Comparison of ENCODE assay signal across 8 cellular contexts in the genomic region with DNA sequence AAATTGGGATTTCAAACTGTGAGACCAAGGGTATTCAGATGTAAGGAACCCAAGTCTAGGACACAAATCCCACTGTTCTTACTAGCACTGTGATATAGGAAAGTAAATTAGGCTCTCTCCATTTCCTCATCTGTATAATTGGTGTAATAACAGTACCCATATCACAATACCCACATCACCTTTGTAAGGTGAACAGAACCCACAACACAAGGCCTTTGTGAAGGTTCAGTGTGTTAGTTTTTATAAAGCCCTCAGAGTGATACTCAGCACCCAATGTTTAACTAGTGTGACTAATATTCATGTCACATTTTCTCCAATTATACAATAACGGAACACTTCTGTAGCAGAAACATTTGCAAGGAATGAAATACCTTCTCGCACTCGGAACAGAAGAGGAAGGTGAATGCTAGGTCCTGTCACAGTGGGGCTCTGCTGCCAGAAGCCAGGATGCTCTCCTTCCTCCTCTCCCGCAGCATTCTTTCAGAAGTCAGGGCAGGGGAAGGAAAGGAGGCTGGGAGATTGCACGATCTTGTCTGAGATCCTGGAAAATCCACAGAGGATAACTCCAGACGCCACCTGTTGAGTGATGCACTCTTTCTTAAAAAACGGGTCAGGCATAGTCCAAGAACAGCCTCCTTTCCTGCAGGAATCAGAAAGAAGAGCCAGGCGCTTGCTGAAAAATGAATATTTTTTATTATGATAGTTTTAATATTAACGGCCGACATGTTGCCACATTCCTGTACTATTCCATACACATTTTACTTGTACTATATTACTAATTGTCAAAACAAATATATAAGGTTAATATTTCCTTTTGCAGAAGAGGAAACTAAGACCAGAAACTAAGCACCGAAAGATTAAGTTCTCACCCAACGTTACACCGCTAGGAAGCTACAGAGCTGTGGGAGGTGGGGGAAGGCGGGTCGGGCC. TPM values are rescaled to one million over a fixed set of nuclear protein-coding genes. Genes with fewer than 3 reads are reported as not detected.
DNase-seq lines count a peak whose midpoint lies in the region; ATAC-seq and TF ChIP-seq lines count a peak whose summit lies in the region.

No MANE protein-coding gene starts in this region.

- peak overlapping the region; percentile 90 for H3K27ac Mint-ChIP-seq in activated CD8-positive, alpha-beta memory T cell treated with anti-CD3 and anti-CD28 coated beads, Interleukin-2, amount 10 ng/mL, durations not matched to agents 7 days and 5 days

- no peak overlapping the region for H2BK5ac ChIP-seq in neuronal stem cell (ENCODE audit: low read length)

- WGBS in neuronal stem cell (ENCODE audit: extremely low coverage in 2 of 2, insufficient read length in 2 of 2, insufficient replicate concordance in 1 of 2), 2 donors: no CpG with 5 or more reads among the region's 15 CpGs

- H3K36me3 ChIP-seq in SJSA1: peaks cover 41% of the 10 kb centered on the region
- H3K36me3 ChIP-seq in neuronal stem cell (replicated peaks in 1 of 2; ENCODE audit: control insufficient read depth in 2 of 2, insufficient read depth in 2 of 2, low read length in 2 of 2): peaks cover 11 to 45% of the 10 kb centered on the region in 2 donors

- peak overlapping the region; percentile 97 for H2AFZ ChIP-seq in neuronal stem cell (ENCODE audit: low read length)

- peaks cover 40% of the 10 kb centered on the region for H3K36me3 Mint-ChIP-seq in activated CD8-positive, alpha-beta memory T cell treated with anti-CD3 and anti-CD28 coated beads, Interleukin-2, amount 10 ng/mL, durations not matched to agents 7 days and 5 days

- DNase-seq in activated CD8-positive, alpha-beta memory T cell treated with anti-CD3 and anti-CD28 coated beads, Interleukin-2, amount 10 ng/mL, durations not matched to agents 7 days and 5 days: no peak
- DNase-seq in activated CD8-positive, alpha-beta memory T cell treated with anti-CD3 and anti-CD28 coated beads for 24 hours: no peak
- DNase-seq in SJSA1 (ENCODE audit: low read depth in 1 of 2, low spot score in 2 of 2) (peak in 1 of 2 experiments; percentile 23), erythroblast (lab: John Stamatoyannopoulos, UW) (peak; percentile 5 to 41), neuronal stem cell (ENCODE audit: low spot score) (no peak), GM13977 (ENCODE audit: low spot score) (no peak)

- no peak overlapping the region for H3K4ac ChIP-seq in neuronal stem cell (ENCODE audit: low read length)

- peak overlapping the region; percentile 91 for H3K4me3 Mint-ChIP-seq in activated CD8-positive, alpha-beta memory T cell treated with anti-CD3 and anti-CD28 coated beads, Interleukin-2, amount 10 ng/mL, durations not matched to agents 7 days and 5 days

- H2AK5ac ChIP-seq in neuronal stem cell (ENCODE audit: low read depth, low read length): no peak overlapping the region

- no peak for ATAC-seq in activated CD8-positive, alpha-beta memory T cell treated with anti-CD3 and anti-CD28 coated beads, Interleukin-2, amount 10 ng/mL, durations not matched to agents 7 days and 5 days
- ATAC-seq in GM21825 (IDR thresholded peaks at IDR 0.05; ENCODE audit: unreplicated experiment) (no peak), HG02870 (IDR thresholded peaks at IDR 0.05; ENCODE audit: unreplicated experiment) (no peak)

- H3K27me3 Mint-ChIP-seq in activated CD8-positive, alpha-beta memory T cell treated with anti-CD3 and anti-CD28 coated beads, Interleukin-2, amount 10 ng/mL, durations not matched to agents 7 days and 5 days: no peaks in the 10 kb centered on the region

- no peak overlapping the region for H3K23ac ChIP-seq in neuronal stem cell (ENCODE audit: low read depth, low read length, poor library complexity)

- peaks cover 4% of the 10 kb centered on the region for H3K4me1 ChIP-seq in SJSA1 (replicated peaks)
- H3K4me1 ChIP-seq in neuronal stem cell (ENCODE audit: control insufficient read depth in 2 of 2, insufficient read depth in 1 of 2, low read depth in 1 of 2, low read length in 2 of 2): peaks cover 1 to 3% of the 10 kb centered on the region in 2 donors

- H3K4me1 Mint-ChIP-seq in activated CD8-positive, alpha-beta memory T cell treated with anti-CD3 and anti-CD28 coated beads, Interleukin-2, amount 10 ng/mL, durations not matched to agents 7 days and 5 days: peaks cover 16% of the 10 kb centered on the region

- in situ Hi-C loops in GM13977 (cut with MboI; ENCODE audit: low pct_unique_long_range_greater_than_20kb, low sequenced_read_pairs, unreplicated experiment): no loop called here

- TF ChIP-seq POLR2A in erythroblast (IDR thresholded peaks at IDR 0.05; ENCODE audit: low read length): no peak

- H2BK12ac ChIP-seq in neuronal stem cell (ENCODE audit: low read length): no peak overlapping the region

- peak overlapping the region; percentile 4 for H3K18ac ChIP-seq in neuronal stem cell (ENCODE audit: low read length)

- H3K79me1 ChIP-seq in neuronal stem cell (ENCODE audit: low read depth, low read length): no peaks in the 10 kb centered on the region

- TF ChIP-seq CTCF in GM13977 (IDR thresholded peaks at IDR 0.05; ENCODE audit: extremely low read depth, insufficient read depth, missing control alignments): no peak

- no peak overlapping the region for H2BK15ac ChIP-seq in neuronal stem cell (ENCODE audit: low read length)

- peak overlapping the region; percentile 63 for H3K4me2 ChIP-seq in neuronal stem cell (ENCODE audit: insufficient read depth, low read length, poor library complexity, severe bottlenecking)

- peak overlapping the region; percentile 57 for H3K4me3 ChIP-seq in SJSA1
- H3K4me3 ChIP-seq in neuronal stem cell (ENCODE audit: low read length in 2 of 2): peak overlapping the region; percentile 86 to 87

- H3K9me3 ChIP-seq in SJSA1 (replicated peaks): peaks cover 3% of the 10 kb centered on the region; the same call in 1 of the 2 replicates
- peaks cover 0 to 19% of the 10 kb centered on the region in 2 donors for H3K9me3 ChIP-seq in neuronal stem cell (replicated peaks in 1 of 2; ENCODE audit: control insufficient read depth in 2 of 2, insufficient read depth in 1 of 2, low read depth in 1 of 2, low read length in 2 of 2)

- H3K9ac ChIP-seq in neuronal stem cell (ENCODE audit: low read depth, low read length, poor library complexity): peak overlapping the region; percentile 83

- H3K27me3 ChIP-seq in SJSA1 (replicated peaks): no peaks in the 10 kb centered on the region
- no peaks in the 10 kb centered on the region for H3K27me3 ChIP-seq in neuronal stem cell (ENCODE audit: control insufficient read depth in 3 of 3, insufficient read depth in 3 of 3, low read depth in 1 of 3, low read length in 3 of 3)

- no peak overlapping the region for H2BK120ac ChIP-seq in neuronal stem cell (ENCODE audit: low read depth, low read length)

- peaks cover 6% of the 10 kb centered on the region for H3K9me3 Mint-ChIP-seq in activated CD8-positive, alpha-beta memory T cell treated with anti-CD3 and anti-CD28 coated beads, Interleukin-2, amount 10 ng/mL, durations not matched to agents 7 days and 5 days (ENCODE audit: low read depth)

- no peak overlapping the region for H4K8ac ChIP-seq in neuronal stem cell (ENCODE audit: low read depth, low read length)

- CTCF ChIA-PET in activated CD8-positive, alpha-beta memory T cell treated with anti-CD3 and anti-CD28 coated beads, Interleukin-2, amount 10 ng/mL, durations not matched to agents 7 days and 5 days (lab: Charles Lee): interaction anchor here (1.0 to 1.7 kb wide), 7 partner anchors 12 to 415 kb away, joined by 3 to 18 read pairs (median 3); a partner anchor contains a TSS

- no peak overlapping the region for H4K91ac ChIP-seq in neuronal stem cell (ENCODE audit: low read depth, low read length, poor library complexity)

- no peak overlapping the region for H3K14ac ChIP-seq in neuronal stem cell (ENCODE audit: low read length)

- H3K27ac ChIP-seq in SJSA1 (peak overlapping the region; percentile 61), neuronal stem cell (replicated peaks; ENCODE audit: low read length) (no peak overlapping the region)

RNA-seq across cellular contexts. Expression of a gene that starts 0.8 kb away (rescaled TPM):
- 10 to 100 TPM; 17.1 to 17.9 TPM for total RNA-seq in activated CD8-positive, alpha-beta memory T cell treated with anti-CD3 and anti-CD28 coated beads, Interleukin-2, amount 10 ng/mL, durations not matched to agents 7 days and 5 days
- 13.7 and 21.1 TPM in 2 replicates for total RNA-seq in SJSA1 (2014; rRNA removed; shearing (Covaris generic))
- polyA plus RNA-seq in neuronal stem cell (2013, experiment 1 of 2): 8.3 TPM
- 8.7 TPM for polyA plus RNA-seq in neuronal stem cell (2013, experiment 2 of 2)

RNA-seq across cellular contexts. Expression of a gene that starts 16.7 kb away (rescaled TPM):
- 1 to 10 TPM; 2.1 to 2.5 TPM for total RNA-seq in activated CD8-positive, alpha-beta memory T cell treated with anti-CD3 and anti-CD28 coated beads, Interleukin-2, amount 10 ng/mL, durations not matched to agents 7 days and 5 days
- 2.0 and 5.4 TPM in 2 replicates for total RNA-seq in SJSA1 (2014; rRNA removed; shearing (Covaris generic))
- polyA plus RNA-seq in neuronal stem cell (2013, experiment 1 of 2): 2.0 TPM
- 1.8 TPM for polyA plus RNA-seq in neuronal stem cell (2013, experiment 2 of 2)

RNA-seq across cellular contexts. Expression of a gene that starts 49.7 kb away (rescaled TPM):
- total RNA-seq in activated CD8-positive, alpha-beta memory T cell treated with anti-CD3 and anti-CD28 coated beads, Interleukin-2, amount 10 ng/mL, durations not matched to agents 7 days and 5 days: 1 to 10 TPM; 7.1 to 7.3 TPM
- total RNA-seq in SJSA1 (2014; rRNA removed; shearing (Covaris generic)): 6.1 and 11.2 TPM in 2 replicates
- 5.5 TPM for polyA plus RNA-seq in neuronal stem cell (2013, experiment 1 of 2)
- 5.3 TPM for polyA plus RNA-seq in neuronal stem cell (2013, experiment 2 of 2)

RNA-seq across cellular contexts. Expression of a gene that starts 50.6 kb away (rescaled TPM):
- 1 to 10 TPM in 1 of 2 experiments, under 1 TPM in 1; 0.89 to 1.7 TPM for total RNA-seq in activated CD8-positive, alpha-beta memory T cell treated with anti-CD3 and anti-CD28 coated beads, Interleukin-2, amount 10 ng/mL, durations not matched to agents 7 days and 5 days
- 1.1 and 1.5 TPM in 2 replicates for total RNA-seq in SJSA1 (2014; rRNA removed; shearing (Covaris generic))
- 6.1 TPM for polyA plus RNA-seq in neuronal stem cell (2013, experiment 1 of 2)
- 6.7 TPM for polyA plus RNA-seq in neuronal stem cell (2013, experiment 2 of 2)

Comparison
In these comparisons a context has a peak if more than half of its experiments do, and no peak if none do; other contexts are left out.
1. DNase-seq: peak in erythroblast (2 of 2); none in activated CD8-positive, alpha-beta memory T cell treated with anti-CD3 and anti-CD28 coated beads, Interleukin-2, amount 10 ng/mL, durations not matched to agents 7 days and 5 days (single experiment), activated CD8-positive, alpha-beta memory T cell treated with anti-CD3 and anti-CD28 coated beads for 24 hours (single experiment), neuronal stem cell (single experiment) and GM13977 (single experiment).